Comparison of ENCODE assay signal across 8 cellular contexts in the genomic region with DNA sequence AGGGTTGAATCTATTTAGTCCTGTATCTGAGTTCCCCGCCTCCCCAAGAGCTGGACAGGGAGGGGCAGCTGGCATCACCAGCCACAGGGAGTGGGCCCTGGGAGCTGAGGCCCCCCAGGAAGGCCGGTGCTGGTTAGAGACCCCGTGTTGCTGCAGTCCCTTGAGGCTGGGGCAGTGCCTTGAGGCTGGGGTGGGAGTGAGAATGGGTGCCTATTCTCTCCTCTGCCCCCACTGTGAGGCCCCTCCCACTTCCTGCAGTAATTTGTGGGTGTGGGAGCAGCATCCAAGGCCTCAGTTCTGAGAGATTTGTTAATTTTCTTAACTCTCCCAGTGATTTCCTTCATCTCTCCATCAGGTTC. TPM values are rescaled to one million over a fixed set of nuclear protein-coding genes. Genes with fewer than 3 reads are reported as not detected.
DNase-seq lines count a peak whose midpoint lies in the region; ATAC-seq, FAIRE-seq and TF ChIP-seq lines count a peak whose summit lies in the region.

No MANE protein-coding gene starts in this region.

- ATAC-seq in GM23338 (no peak), activated B cell treated with CpG ODN at 0.5 μM for 24 hours (ENCODE audit: low read depth) (no peak), HG03108 (IDR thresholded peaks at IDR 0.05; ENCODE audit: unreplicated experiment) (no peak), HG03280 (IDR thresholded peaks at IDR 0.05; ENCODE audit: unreplicated experiment) (no peak)

- H3K27ac ChIP-seq in GM23338 (ENCODE audit: low read depth) (no peak overlapping the region), H1 (ENCODE audit: low read depth, low read length) (no peak overlapping the region), smooth muscle cell (ENCODE audit: low read depth) (peak overlapping the region; percentile 99)

- peaks cover 57% of the 10 kb centered on the region for H3K27me3 ChIP-seq in GM23338 (ENCODE audit: insufficient read depth)
- H3K27me3 ChIP-seq in H1 (replicated peaks in 1 of 4; ENCODE audit: control insufficient read depth in 3 of 4, extremely low read depth in 1 of 4, insufficient read depth in 3 of 4, low read length in 3 of 4) = peaks cover 11 to 29% (median 25%) of the 10 kb centered on the region in 4 experiments
- H3K27me3 ChIP-seq in smooth muscle cell (ENCODE audit: low read depth) = no peaks in the 10 kb centered on the region

- no peak overlapping the region for H2BK5ac ChIP-seq in H1 (ENCODE audit: low read depth, low read length)

- H3K4ac ChIP-seq in H1 (replicated peaks; ENCODE audit: insufficient read length, low read depth, low read length) = no peak overlapping the region

- H3K56ac ChIP-seq in H1 (replicated peaks; ENCODE audit: insufficient read length, low read depth, low read length) = no peak overlapping the region

- H3K14ac ChIP-seq in H1 (ENCODE audit: insufficient read length) = no peak overlapping the region

- peaks cover 16% of the 10 kb centered on the region for H3K79me2 ChIP-seq in GM23338 (replicated peaks; ENCODE audit: insufficient read depth)
- H3K79me2 ChIP-seq in H1 (ENCODE audit: control insufficient read depth in 1 of 2, insufficient read depth in 2 of 2, low read length in 2 of 2) = peaks cover 0 to 3% of the 10 kb centered on the region in 2 experiments; a peak in 1 of 4 replicates
- peaks cover 34% of the 10 kb centered on the region for H3K79me2 ChIP-seq in smooth muscle cell (ENCODE audit: low read depth)

- H2BK20ac ChIP-seq in H1 (ENCODE audit: low read length) = no peak overlapping the region

- H3K23ac ChIP-seq in H1 (ENCODE audit: insufficient read length) = no peak overlapping the region

- H3K23me2 ChIP-seq in H1 (ENCODE audit: low read depth, low read length) = peaks cover 9% of the 10 kb centered on the region

- CTCF ChIA-PET in activated B cell treated with CpG ODN at 0.5 μM for 24 hours (lab: Charles Lee) = interaction anchor here (1.2 to 4.6 kb wide), 4 partner anchors 9 to 134 kb away, joined by 3 to 115 read pairs (median 28); partner anchors contain the start of gene THRAP3
- CTCF ChIA-PET in H1 (lab: Charles Lee; ENCODE audit: partially characterized antibody) = interaction anchor here (2.6 to 10.1 kb wide), 8 partner anchors 10 to 149 kb away, joined by 8 to 261 read pairs (median 43); partner anchors contain the start of gene THRAP3

- H4K5ac ChIP-seq in H1 (ENCODE audit: insufficient read length, low read depth, low read length) = no peak overlapping the region

- H3F3A ChIP-seq in GM23338 (replicated peaks; ENCODE audit: low read depth) (peaks cover 4% of the 10 kb centered on the region), smooth muscle cell (ENCODE audit: low read depth) (peaks cover 10% of the 10 kb centered on the region)

- no peak for TF ChIP-seq RAD21 in H1 (IDR thresholded peaks at IDR 0.05 in 1 of 2, conservative IDR thresholded peaks at IDR 0.05 in 1 of 2; ENCODE audit: low read depth in 2 of 2, low read length in 2 of 2)

- no peak for FAIRE-seq in H1 (lab: Jason Lieb, UNC)

- no peaks in the 10 kb centered on the region for H3K79me1 ChIP-seq in H1 (ENCODE audit: low read depth, low read length)

- H3K4me3 ChIP-seq in GM23338 = no peak overlapping the region
- no peak overlapping the region for H3K4me3 ChIP-seq in H1 (ENCODE audit: extremely low read depth in 1 of 4, insufficient read depth in 2 of 4, low read depth in 3 of 4, low read length in 4 of 4)
- H3K4me3 ChIP-seq in smooth muscle cell = no peak overlapping the region

- no peak overlapping the region for H4K91ac ChIP-seq in H1 (replicated peaks; ENCODE audit: insufficient read length, low read length)

- no peak for TF ChIP-seq POLR2A in H1 (IDR thresholded peaks at IDR 0.05; ENCODE audit: control extremely low read depth in 1 of 2, low read depth in 2 of 2, low read length in 2 of 2)

- H3K4me3 Mint-ChIP-seq in GM23338 (no peak overlapping the region), activated B cell treated with CpG ODN at 0.5 μM for 24 hours (no peak overlapping the region)

- no peak overlapping the region for H2BK120ac ChIP-seq in H1 (replicated peaks; ENCODE audit: low read depth, low read length)

- H4K8ac ChIP-seq in H1 (ENCODE audit: extremely low read depth, insufficient read depth, low read length) = peak overlapping the region; percentile 26; the same call in 1 of the 2 replicates

- peaks cover 6% of the 10 kb centered on the region; the same call in 2 of the 3 replicates for H3K36me3 Mint-ChIP-seq in GM23338 (ENCODE audit: low read depth)
- peaks cover 9% of the 10 kb centered on the region for H3K36me3 Mint-ChIP-seq in activated B cell treated with CpG ODN at 0.5 μM for 24 hours (ENCODE audit: low read depth)

- WGBS in H1 (ENCODE audit: extremely low coverage in 1 of 2, insufficient coverage in 1 of 2, insufficient read length in 1 of 2, insufficient replicate concordance in 2 of 2, low coverage in 1 of 2, low lambda C conversion rate in 2 of 2, missing lambda C conversion rate in 1 of 2), 2 experiments = 64% methylated on average over 3 of the region's 3 CpGs; no CpG with 5 or more reads in 1 of the 2 experiments
- 61% methylated on average over 3 of the region's 3 CpGs for WGBS in smooth muscle cell (ENCODE audit: low lambda C conversion rate)

- POLR2A ChIA-PET in activated B cell treated with CpG ODN at 0.5 μM for 24 hours (lab: Charles Lee) = interaction anchor here (4.0 to 6.4 kb wide), 3 partner anchors 9 to 72 kb away, joined by 13 to 95 read pairs (median 62); partner anchors contain the start of gene THRAP3
- POLR2A ChIA-PET in H1 (lab: Charles Lee; ENCODE audit: partially characterized antibody) = interaction anchor here (0.9 to 5.4 kb wide), 7 partner anchors 9 to 235 kb away, joined by 3 to 49 read pairs (median 3); partner anchors contain the start of genes SH3D21 and THRAP3

- no peak overlapping the region for H2AK5ac ChIP-seq in H1 (ENCODE audit: low read depth, low read length)

- H2AFZ ChIP-seq in GM23338 = no peak overlapping the region
- no peak overlapping the region for H2AFZ ChIP-seq in H1 (ENCODE audit: low read length)
- H2AFZ ChIP-seq in smooth muscle cell (ENCODE audit: low read depth) = peak overlapping the region; percentile 36

- H3K4me2 ChIP-seq in GM23338 (peak overlapping the region; percentile 74; the same call in 1 of the 2 replicates), H1 (ENCODE audit: insufficient read depth in 1 of 2, low read depth in 2 of 2, low read length in 2 of 2) (no peak overlapping the region), smooth muscle cell (peak overlapping the region; percentile 77)

- H3K9ac ChIP-seq in H1 (replicated peaks in 1 of 4; ENCODE audit: extremely low read depth in 1 of 4, low read depth in 3 of 4, low read length in 3 of 4) (no peak overlapping the region), smooth muscle cell (ENCODE audit: low read depth) (peak overlapping the region; percentile 71)

- no peak for TF ChIP-seq EP300 in H1 (IDR thresholded peaks at IDR 0.05; ENCODE audit: borderline replicate concordance in 1 of 2, low read depth in 2 of 2, low read length in 2 of 2)

- no peak overlapping the region for H2BK12ac ChIP-seq in H1 (ENCODE audit: low read depth, low read length)

- H3K36me3 ChIP-seq in GM23338 (ENCODE audit: insufficient read depth) (no peaks in the 10 kb centered on the region), H1 (ENCODE audit: control insufficient read depth in 2 of 4, insufficient read depth in 4 of 4, low read length in 3 of 4) (no peaks in the 10 kb centered on the region), smooth muscle cell (ENCODE audit: low read depth) (no peaks in the 10 kb centered on the region)

- TF ChIP-seq CTCF in GM23338 (conservative IDR thresholded peaks at IDR 0.05; ENCODE audit: low read depth in 2 of 2) (no peak), activated B cell treated with CpG ODN at 0.5 μM for 24 hours (IDR thresholded peaks at IDR 0.05) (no peak), H1 (IDR thresholded peaks at IDR 0.05; ENCODE audit: control extremely low read depth in 1 of 3, insufficient read depth in 1 of 3, low read depth in 1 of 3, low read length in 3 of 3) (no peak), smooth muscle cell (IDR thresholded peaks at IDR 0.05; ENCODE audit: borderline replicate concordance, insufficient read depth, poor library complexity, severe bottlenecking) (no peak)

- no peaks in the 10 kb centered on the region for H3K9me2 ChIP-seq in GM23338 (ENCODE audit: insufficient read depth)

- H4K20me1 ChIP-seq in GM23338 (replicated peaks; ENCODE audit: insufficient read depth) = no peaks in the 10 kb centered on the region
- peaks cover 0 to 2% of the 10 kb centered on the region in 2 experiments for H4K20me1 ChIP-seq in H1 (replicated peaks in 1 of 2; ENCODE audit: control insufficient read depth in 1 of 2, insufficient read depth in 2 of 2, low read length in 2 of 2)
- H4K20me1 ChIP-seq in smooth muscle cell (ENCODE audit: low read depth) = peaks cover 8% of the 10 kb centered on the region

- peaks cover 32% of the 10 kb centered on the region for H3K4me1 ChIP-seq in GM23338 (ENCODE audit: insufficient read depth)
- H3K4me1 ChIP-seq in H1 (replicated peaks in 1 of 4; ENCODE audit: control insufficient read depth in 3 of 4, insufficient read depth in 4 of 4, low read length in 3 of 4) = peaks cover 11 to 24% (median 17%) of the 10 kb centered on the region in 4 experiments
- H3K4me1 ChIP-seq in smooth muscle cell (ENCODE audit: low read depth) = peaks cover 30% of the 10 kb centered on the region

- intact Hi-C loops in activated B cell treated with CpG ODN at 0.5 μM for 24 hours (cut with micrococcal nuclease) = no loop called here

- peaks cover 48% of the 10 kb centered on the region for H3K27me3 Mint-ChIP-seq in GM23338 (ENCODE audit: insufficient read depth, low read depth, poor library complexity)
- H3K27me3 Mint-ChIP-seq in activated B cell treated with CpG ODN at 0.5 μM for 24 hours = no peaks in the 10 kb centered on the region

- H3K18ac ChIP-seq in H1 (ENCODE audit: extremely low read depth, low read length) = no peak overlapping the region

- H2BK15ac ChIP-seq in H1 (ENCODE audit: low read length) = no peak overlapping the region

- H3K9me3 ChIP-seq in H1 (ENCODE audit: insufficient read depth in 2 of 2, low read depth in 1 of 2, low read length in 1 of 2) = no peaks in the 10 kb centered on the region
- H3K9me3 ChIP-seq in smooth muscle cell (replicated peaks; ENCODE audit: low read depth) = no peaks in the 10 kb centered on the region

- DNase-seq in GM23338 (ENCODE audit: low spot score) (no peak), activated B cell treated with CpG ODN at 0.5 μM for 24 hours (no peak), H1 (ENCODE audit: low read depth in 1 of 2, low spot score in 2 of 2) (no peak), smooth muscle cell (lab: John Stamatoyannopoulos, UW; ENCODE audit: unreplicated experiment) (no peak), kidney tubule cell (ENCODE audit: low spot score) (no peak), DMS114 treated with DMSO at 0.1 percent for 48 hours (lab: John Stamatoyannopoulos, UW; ENCODE audit: unreplicated experiment) (no peak)

- H3K27ac Mint-ChIP-seq in GM23338 = no peak overlapping the region
- peak overlapping the region; percentile 72 for H3K27ac Mint-ChIP-seq in activated B cell treated with CpG ODN at 0.5 μM for 24 hours

- H3K9me3 Mint-ChIP-seq in GM23338 (no peaks in the 10 kb centered on the region; the same call in 1 of the 3 replicates), activated B cell treated with CpG ODN at 0.5 μM for 24 hours (no peaks in the 10 kb centered on the region)

- H3K4me1 Mint-ChIP-seq in GM23338 = peaks cover 37% of the 10 kb centered on the region
- H3K4me1 Mint-ChIP-seq in activated B cell treated with CpG ODN at 0.5 μM for 24 hours = peaks cover 62% of the 10 kb centered on the region

RNA-seq across cellular contexts. Expression of gene TRAPPC3, which starts 2.5 kb away (rescaled TPM):
- total RNA-seq in GM23338 (2014; rRNA removed; shearing (Covaris generic)) = 55.8 and 55.9 TPM in 2 replicates
- polyA plus RNA-seq in GM23338 (2016; fragmentation: Nextera tagmentation; extraction: Ambion mirVana) (45.2 and 45.6 TPM in 2 replicates), H1 (2011; rRNA removed) (36.1 and 51.0 TPM in 2 replicates), smooth muscle cell (113 and 114 TPM in 2 replicates)
- total RNA-seq in activated B cell treated with CpG ODN at 0.5 μM for 24 hours (45.3 and 48.5 TPM in 2 replicates), smooth muscle cell (67.8 and 202 TPM in 2 replicates)
- total RNA-seq in H1 (2021; fragmentation: NEBNext Ultra II Directional; extraction: Animal tissue kit (Norgen Biotek cat#: 25700)) = 42.0 and 47.8 TPM in 2 replicates
- 53.9 TPM for polyA plus RNA-seq in H1 (2011; cell fraction: cytosol; rRNA removed)
- polyA plus RNA-seq in H1 (2011; cell fraction: nucleus; rRNA removed) = 19.8 TPM
- polyA plus RNA-seq in H1 (2012, experiment 1 of 2) = 55.6 to 70.5 TPM (median 64.5 TPM) in 4 replicates
- 47.1 TPM for polyA plus RNA-seq in H1 (2012, experiment 2 of 2)
- 35.8 TPM for polyA plus RNA-seq in H1 (2013, experiment 1 of 2)
- 38.3 TPM for polyA plus RNA-seq in H1 (2013, experiment 2 of 2)
- polyA minus RNA-seq in H1 (2011; rRNA and poly(A)+ RNA removed) = 19.0 and 20.3 TPM in 2 replicates
- 34.5 TPM for polyA minus RNA-seq in H1 (2011; cell fraction: cytosol; rRNA and poly(A)+ RNA removed)
- 11.1 TPM for polyA minus RNA-seq in H1 (2011; cell fraction: nucleus; rRNA and poly(A)+ RNA removed)

RNA-seq across cellular contexts. Expression of gene MAP7D1, which starts 4.1 kb away (rescaled TPM):
- total RNA-seq in GM23338 (2014; rRNA removed; shearing (Covaris generic)) = 37.4 and 59.8 TPM in 2 replicates
- polyA plus RNA-seq in GM23338 (2016; fragmentation: Nextera tagmentation; extraction: Ambion mirVana) (13.8 and 14.7 TPM in 2 replicates), H1 (2011; rRNA removed) (18.2 and 24.8 TPM in 2 replicates), smooth muscle cell (169 and 186 TPM in 2 replicates)
- total RNA-seq in activated B cell treated with CpG ODN at 0.5 μM for 24 hours (56.5 and 59.9 TPM in 2 replicates), smooth muscle cell (102 and 109 TPM in 2 replicates)
- 52.4 and 55.1 TPM in 2 replicates for total RNA-seq in H1 (2021; fragmentation: NEBNext Ultra II Directional; extraction: Animal tissue kit (Norgen Biotek cat#: 25700))
- 23.1 TPM for polyA plus RNA-seq in H1 (2011; cell fraction: cytosol; rRNA removed)
- polyA plus RNA-seq in H1 (2011; cell fraction: nucleus; rRNA removed) = 36.3 TPM
- polyA plus RNA-seq in H1 (2012, experiment 1 of 2) = 44.6 to 64.8 TPM (median 56.7 TPM) in 4 replicates
- 55.0 TPM for polyA plus RNA-seq in H1 (2012, experiment 2 of 2)
- polyA plus RNA-seq in H1 (2013, experiment 1 of 2) = 30.4 TPM
- 27.2 TPM for polyA plus RNA-seq in H1 (2013, experiment 2 of 2)
- polyA minus RNA-seq in H1 (2011; rRNA and poly(A)+ RNA removed) = 10.9 and 11.9 TPM in 2 replicates
- polyA minus RNA-seq in H1 (2011; cell fraction: cytosol; rRNA and poly(A)+ RNA removed) = 31.9 TPM
- 18.1 TPM for polyA minus RNA-seq in H1 (2011; cell fraction: nucleus; rRNA and poly(A)+ RNA removed)

RNA-seq across cellular contexts. Expression of gene COL8A2, which starts 26.8 kb away (rescaled TPM):
- total RNA-seq in GM23338 (2014; rRNA removed; shearing (Covaris generic)) = 4.9 and 5.0 TPM in 2 replicates
- 0.77 and 0.95 TPM in 2 replicates for polyA plus RNA-seq in GM23338 (2016; fragmentation: Nextera tagmentation; extraction: Ambion mirVana)
- 0.24 and 0.64 TPM in 2 replicates for total RNA-seq in activated B cell treated with CpG ODN at 0.5 μM for 24 hours
- 2.4 and 2.8 TPM in 2 replicates for total RNA-seq in H1 (2021; fragmentation: NEBNext Ultra II Directional; extraction: Animal tissue kit (Norgen Biotek cat#: 25700))
- 2.1 and 2.4 TPM in 2 replicates for polyA plus RNA-seq in H1 (2011; rRNA removed)
- polyA plus RNA-seq in H1 (2011; cell fraction: cytosol; rRNA removed) = 1.7 TPM
- polyA plus RNA-seq in H1 (2011; cell fraction: nucleus; rRNA removed) = 2.5 TPM
- polyA plus RNA-seq in H1 (2012, experiment 1 of 2) = 1.1 to 2.4 TPM (median 1.6 TPM) in 4 replicates
- polyA plus RNA-seq in H1 (2012, experiment 2 of 2) = 1.4 TPM
- polyA plus RNA-seq in H1 (2013, experiment 1 of 2) = 3.2 TPM
- polyA plus RNA-seq in H1 (2013, experiment 2 of 2) = 2.8 TPM
- polyA minus RNA-seq in H1 (2011; rRNA and poly(A)+ RNA removed) = 1.1 TPM in 2 replicates
- polyA minus RNA-seq in H1 (2011; cell fraction: cytosol; rRNA and poly(A)+ RNA removed) = 2.0 TPM
- polyA minus RNA-seq in H1 (2011; cell fraction: nucleus; rRNA and poly(A)+ RNA removed) = 1.6 TPM
- total RNA-seq in smooth muscle cell = 21.7 and 32.9 TPM in 2 replicates
- polyA plus RNA-seq in smooth muscle cell = 35.9 and 59.0 TPM in 2 replicates

Comparison
In these comparisons a context has a peak if more than half of its experiments do, and no peak if none do; other contexts are left out.
1. H3K4me2 ChIP-seq: peak in GM23338 (single experiment) and smooth muscle cell (single experiment); none in H1 (0 of 2).